In genomic region chr1:43206721-43207228, GRCh38 we compare ENCODE assay signal across 1 cellular context.
TF ChIP-seq lines count a peak whose summit lies in the region.

No MANE protein-coding gene starts in this region.

TF ChIP-seq in HepG2, 621 proteins besides CTCF, POLR2A, EP300 and RAD21 (continued from another document and continues in another):
- TF ChIP-seq HIC2 (CRISPR knock-in tag; IDR thresholded peaks at IDR 0.05; ENCODE audit: low read depth) (no peak), ARHGAP35 (CRISPR knock-in tag; IDR thresholded peaks at IDR 0.05; ENCODE audit: borderline replicate concordance) (no peak), SIX4 (CRISPR knock-in tag; IDR thresholded peaks at IDR 0.05) (no peak), PRPF4 (IDR thresholded peaks at IDR 0.05; ENCODE audit: low read depth, low read length, poor library complexity, severe bottlenecking) (no peak), DNMT3B (CRISPR knock-in tag; conservative IDR thresholded peaks at IDR 0.05) (0 out of 2 replicates have a peak, but pooled peaks have one; percentile 41), ZNF619 (CRISPR knock-in tag; IDR thresholded peaks at IDR 0.05) (no peak), RFX3 (CRISPR knock-in tag; IDR thresholded peaks at IDR 0.05) (no peak), CERS6 (CRISPR knock-in tag; IDR thresholded peaks at IDR 0.05) (no peak), ZUFSP (CRISPR knock-in tag; IDR thresholded peaks at IDR 0.05; ENCODE audit: borderline replicate concordance) (no peak), ZMYM4 (CRISPR knock-in tag; IDR thresholded peaks at IDR 0.05) (0 out of 2 replicates have a peak, but pooled peaks have one; percentile 14), ZFP62 (CRISPR knock-in tag; IDR thresholded peaks at IDR 0.05) (no peak), ZNF350 (CRISPR knock-in tag; IDR thresholded peaks at IDR 0.05; ENCODE audit: borderline replicate concordance, low read depth) (no peak), ZNF512B (CRISPR knock-in tag; IDR thresholded peaks at IDR 0.05; ENCODE audit: borderline replicate concordance) (no peak), KLF13 (CRISPR knock-in tag; IDR thresholded peaks at IDR 0.05) (no peak), ZNF747 (CRISPR knock-in tag; IDR thresholded peaks at IDR 0.05; ENCODE audit: borderline replicate concordance) (no peak), ZNF34 (CRISPR knock-in tag; IDR thresholded peaks at IDR 0.05; ENCODE audit: borderline replicate concordance) (no peak), ZNF12 (CRISPR knock-in tag; IDR thresholded peaks at IDR 0.05) (no peak; the same call in 1 of the 2 replicates), ZNF75D (CRISPR knock-in tag; IDR thresholded peaks at IDR 0.05; ENCODE audit: borderline replicate concordance) (no peak), ISX (CRISPR knock-in tag; conservative IDR thresholded peaks at IDR 0.05) (no peak), PRDM10 (CRISPR knock-in tag; IDR thresholded peaks at IDR 0.05; ENCODE audit: low read depth) (0 out of 2 replicates have a peak, but pooled peaks have one; percentile 25), CCDC6 (CRISPR knock-in tag; IDR thresholded peaks at IDR 0.05) (no peak), KLF16 (CRISPR knock-in tag; IDR thresholded peaks at IDR 0.05) (peak in 1 of 2 experiments; percentile 54; a peak in 1 of 4 replicates), ZXDC (CRISPR knock-in tag; IDR thresholded peaks at IDR 0.05) (no peak), ZBTB4 (CRISPR knock-in tag; IDR thresholded peaks at IDR 0.05; ENCODE audit: borderline replicate concordance) (no peak), MEIS1 (CRISPR knock-in tag; IDR thresholded peaks at IDR 0.05; ENCODE audit: borderline replicate concordance) (0 out of 2 replicates have a peak, but pooled peaks have one; percentile 42), ONECUT2 (CRISPR knock-in tag; IDR thresholded peaks at IDR 0.05) (no peak), CC2D1A (CRISPR knock-in tag; IDR thresholded peaks at IDR 0.05) (no peak), HOXA5 (CRISPR knock-in tag; IDR thresholded peaks at IDR 0.05) (no peak), ZNF614 (CRISPR knock-in tag; IDR thresholded peaks at IDR 0.05; ENCODE audit: borderline replicate concordance) (no peak), ERF (CRISPR knock-in tag; IDR thresholded peaks at IDR 0.05) (0 out of 2 replicates have a peak, but pooled peaks have one; percentile 55), ZBTB14 (CRISPR knock-in tag; IDR thresholded peaks at IDR 0.05) (no peak), ELF3 (CRISPR knock-in tag; IDR thresholded peaks at IDR 0.05) (peak; percentile 75), ZNF101 (CRISPR knock-in tag; IDR thresholded peaks at IDR 0.05; ENCODE audit: borderline replicate concordance, low read depth) (no peak), SP4 (CRISPR knock-in tag; IDR thresholded peaks at IDR 0.05) (no peak), ZNF30 (CRISPR knock-in tag; IDR thresholded peaks at IDR 0.05) (no peak), HDAC2 (CRISPR knock-in tag; IDR thresholded peaks at IDR 0.05) (peak; percentile 66), GATAD1 (CRISPR knock-in tag; IDR thresholded peaks at IDR 0.05) (peak; percentile 18; the same call in 1 of the 2 replicates), HNRNPL (IDR thresholded peaks at IDR 0.05; ENCODE audit: low read depth, low read length) (no peak), HMGXB4 (CRISPR knock-in tag; IDR thresholded peaks at IDR 0.05; ENCODE audit: borderline replicate concordance in 1 of 2, low read depth in 1 of 2) (peak in 1 of 2 experiments; percentile 40; a peak in 1 of 4 replicates)
